In the genomic region with DNA sequence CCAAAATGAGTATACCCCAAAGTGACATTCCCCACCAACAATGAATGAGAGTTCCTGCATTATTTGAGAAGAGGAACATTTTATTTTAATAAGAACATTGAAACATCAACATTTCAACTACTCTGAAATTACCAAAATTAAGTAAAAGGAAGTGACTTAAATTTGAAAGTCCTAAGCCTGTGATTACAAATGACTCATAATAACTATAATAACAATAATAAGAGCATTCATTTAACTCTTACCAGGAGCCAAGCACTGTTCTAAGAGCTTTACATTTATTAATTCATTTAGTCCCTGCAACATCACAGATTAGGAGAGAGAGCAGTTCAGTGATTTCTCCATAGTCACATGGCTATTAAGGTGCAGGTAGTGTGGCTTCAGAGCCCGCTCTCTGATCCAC, we compare ENCODE assay signal across 1 cellular context.
TF ChIP-seq lines count a peak whose summit lies in the region.

No MANE protein-coding gene starts in this region.

TF ChIP-seq in IMR-90, 13 proteins besides CTCF, POLR2A, EP300 and RAD21:
- no peak for TF ChIP-seq NFE2L2 (IDR thresholded peaks at IDR 0.05; ENCODE audit: low read depth, low read length)
- no peak for TF ChIP-seq FOS (IDR thresholded peaks at IDR 0.05; ENCODE audit: low read depth, low read length)
- TF ChIP-seq MAFK (IDR thresholded peaks at IDR 0.05; ENCODE audit: low read depth, low read length) = no peak
- no peak for TF ChIP-seq RFX5 (IDR thresholded peaks at IDR 0.05; ENCODE audit: low read depth, low read length)
- no peak for TF ChIP-seq MXI1 (IDR thresholded peaks at IDR 0.05; ENCODE audit: borderline replicate concordance, low read depth, low read length)
- no peak for TF ChIP-seq CHD1 (IDR thresholded peaks at IDR 0.05; ENCODE audit: low read depth, low read length)
- no peak for TF ChIP-seq CEBPB (IDR thresholded peaks at IDR 0.05; ENCODE audit: low read depth, low read length)
- no peak for TF ChIP-seq RCOR1 (IDR thresholded peaks at IDR 0.05; ENCODE audit: insufficient replicate concordance, low read length)
- no peak for TF ChIP-seq SMC3 (IDR thresholded peaks at IDR 0.05; ENCODE audit: low read depth, low read length)
- TF ChIP-seq, protein P1, sequence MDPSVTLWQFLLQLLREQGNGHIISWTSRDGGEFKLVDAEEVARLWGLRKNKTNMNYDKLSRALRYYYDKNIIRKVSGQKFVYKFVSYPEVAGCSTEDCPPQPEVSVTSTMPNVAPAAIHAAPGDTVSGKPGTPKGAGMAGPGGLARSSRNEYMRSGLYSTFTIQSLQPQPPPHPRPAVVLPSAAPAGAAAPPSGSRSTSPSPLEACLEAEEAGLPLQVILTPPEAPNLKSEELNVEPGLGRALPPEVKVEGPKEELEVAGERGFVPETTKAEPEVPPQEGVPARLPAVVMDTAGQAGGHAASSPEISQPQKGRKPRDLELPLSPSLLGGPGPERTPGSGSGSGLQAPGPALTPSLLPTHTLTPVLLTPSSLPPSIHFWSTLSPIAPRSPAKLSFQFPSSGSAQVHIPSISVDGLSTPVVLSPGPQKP (IDR thresholded peaks at IDR 0.05; ENCODE audit: borderline replicate concordance, low read depth, low read length) = no peak
- no peak for TF ChIP-seq BHLHE40 (IDR thresholded peaks at IDR 0.05; ENCODE audit: low read depth, low read length)
- TF ChIP-seq, protein P2, sequence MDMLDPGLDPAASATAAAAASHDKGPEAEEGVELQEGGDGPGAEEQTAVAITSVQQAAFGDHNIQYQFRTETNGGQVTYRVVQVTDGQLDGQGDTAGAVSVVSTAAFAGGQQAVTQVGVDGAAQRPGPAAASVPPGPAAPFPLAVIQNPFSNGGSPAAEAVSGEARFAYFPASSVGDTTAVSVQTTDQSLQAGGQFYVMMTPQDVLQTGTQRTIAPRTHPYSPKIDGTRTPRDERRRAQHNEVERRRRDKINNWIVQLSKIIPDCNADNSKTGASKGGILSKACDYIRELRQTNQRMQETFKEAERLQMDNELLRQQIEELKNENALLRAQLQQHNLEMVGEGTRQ (IDR thresholded peaks at IDR 0.05; ENCODE audit: low read depth, low read length) = no peak
- TF ChIP-seq MAZ (IDR thresholded peaks at IDR 0.05; ENCODE audit: borderline replicate concordance, low read depth, low read length) = no peak
TF ChIP-seq in IMR-90: peak in this region for 0.
